In the genomic region with DNA sequence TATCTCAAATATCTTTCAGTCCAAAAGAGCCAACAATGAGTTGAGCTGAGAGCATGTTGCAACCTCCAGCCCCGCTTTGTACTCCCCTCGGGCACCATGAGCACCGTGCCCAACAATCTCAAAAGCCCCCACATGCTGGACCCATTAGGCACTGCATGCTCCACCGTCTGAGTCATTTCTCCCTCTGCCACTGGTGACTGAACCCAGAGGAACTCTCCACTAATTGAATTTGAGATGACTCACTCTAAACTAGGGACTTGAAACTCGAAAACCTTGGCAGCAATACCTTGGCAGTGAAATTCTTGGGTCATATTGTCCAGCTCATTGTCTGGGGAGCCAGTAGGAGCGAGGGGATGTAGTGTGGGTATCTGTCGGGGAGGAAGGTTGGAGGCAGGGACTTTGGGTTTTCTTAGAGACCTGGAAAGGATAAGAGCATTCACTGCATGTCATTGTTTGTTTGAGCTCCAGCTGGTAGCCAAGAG, we compare ENCODE assay signal across 10 cellular contexts. TPM values are rescaled to one million over a fixed set of nuclear protein-coding genes. Genes with fewer than 3 reads are reported as not detected.
DNase-seq lines count a peak whose midpoint lies in the region; ATAC-seq and TF ChIP-seq lines count a peak whose summit lies in the region.
"Had no signal": no experiment of that assay in that cellular context is flagged by ENCODE, and none has a peak within 500 bp of the region (broad histone marks: within the 10 kb centered on the region; RNA-seq: fewer than 3 reads in every experiment).

No MANE protein-coding gene starts in this region.

- peak; percentile 59 for ATAC-seq in GM18909 (IDR thresholded peaks at IDR 0.05; ENCODE audit: poor library complexity, unreplicated experiment)
- no peak for ATAC-seq in naive thymus-derived CD8-positive, alpha-beta T cell

- POLR2A ChIA-PET in naive thymus-derived CD8-positive, alpha-beta T cell (lab: Charles Lee), result no interaction called here

- no peaks in the 10 kb centered on the region for H3K36me3 ChIP-seq in suprapubic skin
- H3K36me3 ChIP-seq: cardiac muscle cell had no signal

- peaks cover 8% of the 10 kb centered on the region for H3K4me1 ChIP-seq in suprapubic skin

- no peak overlapping the region for H3K27ac Mint-ChIP-seq in naive thymus-derived CD8-positive, alpha-beta T cell

- no peak for TF ChIP-seq POLR2A in suprapubic skin (IDR thresholded peaks at IDR 0.05)

- H3K9me3 Mint-ChIP-seq in naive thymus-derived CD8-positive, alpha-beta T cell, result peaks cover 0 to 3% (median 0%) of the 10 kb centered on the region in 9 donors

- no peak for TF ChIP-seq CTCF in foreskin fibroblast (IDR thresholded peaks at IDR 0.05; ENCODE audit: low read depth, low read length)
- no peak for TF ChIP-seq CTCF in suprapubic skin (IDR thresholded peaks at IDR 0.05)
- TF ChIP-seq CTCF in GM13977 (IDR thresholded peaks at IDR 0.05; ENCODE audit: extremely low read depth, insufficient read depth, missing control alignments), result no peak

- H3K4me1 Mint-ChIP-seq in naive thymus-derived CD8-positive, alpha-beta T cell, result no peaks in the 10 kb centered on the region

- in situ Hi-C loops in GM13977 (cut with MboI; ENCODE audit: low pct_unique_long_range_greater_than_20kb, low sequenced_read_pairs, unreplicated experiment), result no loop called here

- H3K27me3 ChIP-seq in suprapubic skin, result no peaks in the 10 kb centered on the region

- TF ChIP-seq EP300 in suprapubic skin (IDR thresholded peaks at IDR 0.05), result no peak

- no peaks in the 10 kb centered on the region for H3K36me3 Mint-ChIP-seq in naive thymus-derived CD8-positive, alpha-beta T cell

- peaks cover 0 to 25% (median 4%) of the 10 kb centered on the region in 5 donors for H3K27me3 Mint-ChIP-seq in naive thymus-derived CD8-positive, alpha-beta T cell

- H3K4me3 ChIP-seq in foreskin fibroblast (ENCODE audit: low read depth in 1 of 2, low read length in 2 of 2) (no peak overlapping the region), suprapubic skin (no peak overlapping the region)
- H3K4me3 ChIP-seq: cardiac muscle cell had no signal

- 37% methylated on average over 7 of the region's 7 CpGs for WGBS in suprapubic skin

- H3K4me3 Mint-ChIP-seq in naive thymus-derived CD8-positive, alpha-beta T cell, result no peak overlapping the region

- no peaks in the 10 kb centered on the region for H3K9me3 ChIP-seq in suprapubic skin

- H3K27ac ChIP-seq in suprapubic skin, result no peak overlapping the region
- H3K27ac ChIP-seq: cardiac muscle cell had no signal

- DNase-seq in RPMI7951 (ENCODE audit: low read depth) (peak; percentile 100), foreskin fibroblast (peak; percentile 100), suprapubic skin (ENCODE audit: low spot score in 2 of 2) (peak; percentile 77 to 83), SKM-1 treated with dmso at 0.1 percent for 144 hours (lab: John Stamatoyannopoulos, UW; ENCODE audit: unreplicated experiment) (no peak), NOMO-1 treated with DMSO at 0.1 percent for 48 hours (lab: John Stamatoyannopoulos, UW; ENCODE audit: unreplicated experiment) (no peak), GM13977 (ENCODE audit: low spot score) (no peak)
- DNase-seq in naive thymus-derived CD8-positive, alpha-beta T cell, result no peak

RNA-seq across cellular contexts. Expression of a gene that starts 49.9 kb away (rescaled TPM):
- total RNA-seq in RPMI7951 (2014; rRNA removed; shearing (Covaris generic)), result 0.72 and 1.3 TPM in 2 replicates
- 10 to 100 TPM; 10.8 to 30.8 (median 18.4) TPM for total RNA-seq in suprapubic skin
- total RNA-seq in naive thymus-derived CD8-positive, alpha-beta T cell, result not detected
- not detected for polyA plus RNA-seq in naive thymus-derived CD8-positive, alpha-beta T cell
- total RNA-seq: T-helper 1 cell treated with Interleukin-12 subunit alpha and Interleukin-12 subunit beta and Interleukin-4 antibody, amounts not matched to agents 30 ng/mL and 1 ng/mL, for 36 hours had no signal

Comparison
In these comparisons a context has a peak if more than half of its experiments do, and no peak if none do; other contexts are left out.
1. DNase-seq: peak in RPMI7951 (single experiment), foreskin fibroblast (2 of 2) and suprapubic skin (2 of 2); none in SKM-1 treated with dmso at 0.1 percent for 144 hours (single experiment), NOMO-1 treated with DMSO at 0.1 percent for 48 hours (single experiment), naive thymus-derived CD8-positive, alpha-beta T cell (0 of 10) and GM13977 (single experiment).